In the genomic region with DNA sequence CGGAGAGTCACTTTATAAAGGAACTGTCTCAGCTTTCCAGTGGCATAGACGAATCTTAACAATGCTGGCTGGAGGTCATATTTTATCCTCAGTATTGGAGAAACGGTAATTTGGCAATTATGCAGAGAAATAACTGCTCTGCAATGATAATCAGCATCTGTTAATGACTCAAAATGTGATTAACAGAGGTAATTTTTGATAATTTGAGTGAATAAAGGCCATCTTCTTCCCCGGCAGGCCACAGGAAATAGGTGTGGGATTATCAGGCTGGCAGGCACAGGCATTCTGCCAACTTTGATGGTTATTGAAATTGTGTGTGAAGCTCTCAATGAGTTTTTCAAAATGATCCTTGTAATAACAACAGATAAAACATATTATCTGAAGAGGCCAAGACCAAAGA, we compare ENCODE assay signal across 26 cellular contexts.
"Had no signal": no experiment of that assay in that cellular context is flagged by ENCODE, and none has a peak within 500 bp of the region (broad histone marks: within the 10 kb centered on the region; RNA-seq: fewer than 3 reads in every experiment).

No MANE protein-coding gene starts in this region.

- H3K27me3 Mint-ChIP-seq: activated B cell treated with CpG ODN at 0.5 μM for 24 hours; central memory CD8-positive, alpha-beta T cell; stimulated activated naive CD8-positive, alpha-beta T cell treated with anti-CD3 and anti-CD28 coated beads, Interleukin-15, Interleukin-2, amounts not matched to agents 100 ng/mL and 50 ng/mL, for 24 hours had no signal

- H3K4me3 Mint-ChIP-seq: activated B cell treated with CpG ODN at 0.5 μM for 24 hours; activated naive CD8-positive, alpha-beta T cell; activated T-cell treated with anti-CD3 and anti-CD28 coated beads, Interleukin-2, amount 50 U/mL, for 4 hours; central memory CD8-positive, alpha-beta T cell; naive thymus-derived CD4-positive, alpha-beta T cell; neural crest cell; stimulated activated naive CD8-positive, alpha-beta T cell treated with anti-CD3 and anti-CD28 coated beads, Interleukin-15, Interleukin-2, amounts not matched to agents 100 ng/mL and 50 ng/mL, for 24 hours had no signal

- ATAC-seq: activated T-cell treated with anti-CD3 and anti-CD28 coated beads, Interleukin-2, amount 50 U/mL, for 4 hours; left lung; naive thymus-derived CD4-positive, alpha-beta T cell; right lobe of liver had no signal

- H3K27ac Mint-ChIP-seq: activated B cell treated with CpG ODN at 0.5 μM for 24 hours; activated naive CD8-positive, alpha-beta T cell; activated T-helper 2 cell treated with anti-CD3 and anti-CD28 coated beads, Interferon-gamma antibody, Interleukin-2, Interleukin-4, amounts not matched to agents 10 μg/mL and 5 μg/mL and 100 μg/mL, durations not matched to agents 14 hours and 24 hours and 36 hours; naive thymus-derived CD4-positive, alpha-beta T cell; stimulated activated naive CD8-positive, alpha-beta T cell treated with anti-CD3 and anti-CD28 coated beads, Interleukin-15, Interleukin-2, amounts not matched to agents 100 ng/mL and 50 ng/mL, for 24 hours had no signal

- H3K36me3 ChIP-seq: adrenal gland, ascending aorta, colonic mucosa, esophagus muscularis mucosa, left lung, right lobe of liver, tibial artery had no signal

- H3K36me3 Mint-ChIP-seq: activated naive CD8-positive, alpha-beta T cell; naive thymus-derived CD4-positive, alpha-beta T cell had no signal

- H3K4me1 Mint-ChIP-seq: activated B cell treated with CpG ODN at 0.5 μM for 24 hours; central memory CD8-positive, alpha-beta T cell; neural crest cell had no signal

- DNase-seq: activated B cell treated with CpG ODN at 0.5 μM for 24 hours; activated CD4-positive, alpha-beta T cell treated with anti-CD3 and anti-CD28 coated beads for 4 hours; activated CD4-positive, alpha-beta T cell treated with anti-CD3 and anti-CD28 coated beads, Interleukin-2, amount 50 U/mL, for 48 hours; activated CD8-positive, alpha-beta memory T cell treated with anti-CD3 and anti-CD28 coated beads, Interleukin-2, amount 50 U/mL, for 48 hours; activated naive CD4-positive, alpha-beta T cell; activated T-cell treated with anti-CD3 and anti-CD28 coated beads, Interleukin-2, amount 50 U/mL, for 4 hours; adrenal gland; colonic mucosa; dorsolateral prefrontal cortex; hippocampal formation; kidney glomerular epithelial cell; left lung; naive thymus-derived CD4-positive, alpha-beta T cell; occipital lobe; right lobe of liver; stimulated activated CD4-positive, alpha-beta T cell treated with anti-CD3 and anti-CD28 coated beads, Interleukin-1b, Interleukin-23, amount 100 ng/mL, for 48 hours; substantia nigra; tibial artery had no signal

- H3K27me3 ChIP-seq: adrenal gland, ascending aorta, colonic mucosa, dorsolateral prefrontal cortex, esophagus muscularis mucosa, left lung, right lobe of liver, tibial artery had no signal

- H3K4me1 ChIP-seq: adrenal gland, ascending aorta, colonic mucosa, esophagus muscularis mucosa, left lung, right lobe of liver, tibial artery had no signal

- H3K4me3 ChIP-seq: adrenal gland, ascending aorta, colonic mucosa, dorsolateral prefrontal cortex, esophagus muscularis mucosa, left lung, right lobe of liver, skin epidermis, tibial artery had no signal

- H3K27ac ChIP-seq: adrenal gland, ascending aorta, colonic mucosa, dorsolateral prefrontal cortex, esophagus muscularis mucosa, left lung, right lobe of liver, skin epidermis, tibial artery had no signal

- H3K9me3 ChIP-seq: adrenal gland, colonic mucosa, right lobe of liver had no signal
